16 cellular contexts compared by ENCODE assay signal in genomic region chr9:84151236-84151635, GRCh38.
"Had no signal": no experiment of that assay in that cellular context is flagged by ENCODE, and none has a peak within 500 bp of the region (broad histone marks: within the 10 kb centered on the region; RNA-seq: fewer than 3 reads in every experiment).

No MANE protein-coding gene starts in this region.

- H3K36me3 Mint-ChIP-seq: naive B cell had no signal

- H3K4me1 Mint-ChIP-seq: naive B cell had no signal

- H3K9me3 Mint-ChIP-seq: dendritic cell treated with granulocyte-macrophage colony-stimulating factor and Interleukin-4, amounts not matched to agents 40 ng/mL and 50 ng/mL, for 4 days; effector memory CD8-positive, alpha-beta T cell; naive B cell; nephron had no signal

- H3K27ac Mint-ChIP-seq: dendritic cell treated with granulocyte-macrophage colony-stimulating factor and Interleukin-4, amounts not matched to agents 40 ng/mL and 50 ng/mL, for 4 days; effector memory CD8-positive, alpha-beta T cell; naive B cell; nephron had no signal

- DNase-seq: effector memory CD8-positive, alpha-beta T cell; esophagus squamous epithelium; foreskin fibroblast; glutamatergic neuron; kidney glomerular epithelial cell; mesendoderm; naive B cell; posterior cingulate gyrus; right cardiac atrium; small intestine; stimulated activated CD4-positive, alpha-beta T cell treated with anti-CD3 and anti-CD28 coated beads, Interleukin-12 subunit alpha, Interleukin-12 subunit beta, amount 100 ng/mL, for 4 hours; stimulated activated naive CD4-positive, alpha-beta T cell; trophoblast cell had no signal

- H3K4me3 Mint-ChIP-seq: dendritic cell treated with granulocyte-macrophage colony-stimulating factor and Interleukin-4, amounts not matched to agents 40 ng/mL and 50 ng/mL, for 4 days; effector memory CD8-positive, alpha-beta T cell; naive B cell; nephron had no signal

- H3K27me3 Mint-ChIP-seq: dendritic cell treated with granulocyte-macrophage colony-stimulating factor and Interleukin-4, amounts not matched to agents 40 ng/mL and 50 ng/mL, for 4 days had no signal

- ATAC-seq: effector memory CD8-positive, alpha-beta T cell; gastroesophageal sphincter; right cardiac atrium had no signal
